Comparison of ENCODE assay signal across 15 cellular contexts in genomic region chr5:132493821-132494220, GRCh38. TPM values are rescaled to one million over a fixed set of nuclear protein-coding genes. Genes with fewer than 3 reads are reported as not detected.
DNase-seq lines count a peak whose midpoint lies in the region; ATAC-seq and TF ChIP-seq lines count a peak whose summit lies in the region.
"Had no signal": no experiment of that assay in that cellular context is flagged by ENCODE, and none has a peak within 500 bp of the region (broad histone marks: within the 10 kb centered on the region; RNA-seq: fewer than 3 reads in every experiment).

No MANE protein-coding gene starts in this region.

- no peaks in the 10 kb centered on the region for H3K9me2 ChIP-seq in Karpas-422 (replicated peaks; ENCODE audit: insufficient read depth, low read length)

- H3K4me1 ChIP-seq in BLaER1 (peaks cover 72% of the 10 kb centered on the region), DND-41 (ENCODE audit: insufficient read depth, low read length) (peaks cover 51% of the 10 kb centered on the region), Karpas-422 (ENCODE audit: low read length) (peaks cover 40% of the 10 kb centered on the region)

- no peaks in the 10 kb centered on the region for H3K9me3 Mint-ChIP-seq in activated naive CD8-positive, alpha-beta T cell treated with anti-CD3 and anti-CD28 coated beads, Interleukin-2, amount 50 U/mL, for 24 hours
- no peaks in the 10 kb centered on the region for H3K9me3 Mint-ChIP-seq in neural crest cell

- no peaks in the 10 kb centered on the region for H3K27me3 ChIP-seq in BLaER1
- no peaks in the 10 kb centered on the region for H3K27me3 ChIP-seq in DND-41 (ENCODE audit: insufficient read depth, low read length, poor library complexity)
- H3K27me3 ChIP-seq in Karpas-422 (ENCODE audit: low read length) = no peaks in the 10 kb centered on the region
- H3K27me3 ChIP-seq: pancreas had no signal

- H3K9ac ChIP-seq in BLaER1 (no peak overlapping the region), DND-41 (ENCODE audit: low read depth, low read length) (no peak overlapping the region), Karpas-422 (ENCODE audit: low read length) (no peak overlapping the region)

- H3K27me3 Mint-ChIP-seq in activated naive CD8-positive, alpha-beta T cell treated with anti-CD3 and anti-CD28 coated beads, Interleukin-2, amount 50 U/mL, for 24 hours = no peaks in the 10 kb centered on the region
- H3K27me3 Mint-ChIP-seq in neural crest cell (ENCODE audit: low read depth) = peaks cover 56% of the 10 kb centered on the region

- no peak for DNase-seq in DND-41
- DNase-seq in activated naive CD8-positive, alpha-beta T cell treated with anti-CD3 and anti-CD28 coated beads, Interleukin-2, amount 50 U/mL, for 24 hours = no peak
- no peak for DNase-seq in neural crest cell (ENCODE audit: low read depth, low spot score)
- no peak for DNase-seq in Karpas-422
- DNase-seq in NCI-H1417 treated with DMSO at 0.1 percent for 48 hours (lab: John Stamatoyannopoulos, UW) = no peak
- no peak for DNase-seq in 8988T
- DNase-seq: hypothalamus, NCI-H1694 treated with DMSO at 0.1 percent for 48 hours, NCI-H774 had no signal

- H3K4me2 ChIP-seq in BLaER1 (peak overlapping the region; percentile 91), DND-41 (ENCODE audit: insufficient read depth, low read length) (no peak overlapping the region), Karpas-422 (ENCODE audit: low read depth, low read length, poor library complexity, severe bottlenecking) (no peak overlapping the region)

- H3K4me3 ChIP-seq in BLaER1 = no peak overlapping the region
- no peak overlapping the region for H3K4me3 ChIP-seq in DND-41 (ENCODE audit: low read depth in 1 of 2, low read length in 2 of 2)
- H3K4me3 ChIP-seq in Karpas-422 (ENCODE audit: low read length) = no peak overlapping the region
- H3K4me3 ChIP-seq: cardiac muscle cell, pancreas had no signal

- H3K9me3 ChIP-seq in BLaER1 (no peaks in the 10 kb centered on the region), DND-41 (ENCODE audit: insufficient read depth, low read length, severe bottlenecking) (no peaks in the 10 kb centered on the region), Karpas-422 (ENCODE audit: low read length) (no peaks in the 10 kb centered on the region)
- H3K9me3 ChIP-seq: pancreas had no signal

- H3K79me2 ChIP-seq in DND-41 (ENCODE audit: insufficient read depth, low read length) (peaks cover 58% of the 10 kb centered on the region), Karpas-422 (ENCODE audit: low read length) (no peaks in the 10 kb centered on the region)

- H3K36me3 Mint-ChIP-seq in activated naive CD8-positive, alpha-beta T cell treated with anti-CD3 and anti-CD28 coated beads, Interleukin-2, amount 50 U/mL, for 24 hours (ENCODE audit: low read depth) = peaks cover 11% of the 10 kb centered on the region
- H3K36me3 Mint-ChIP-seq in neural crest cell (ENCODE audit: low read depth) = no peaks in the 10 kb centered on the region

- H2AFZ ChIP-seq in DND-41 (ENCODE audit: low read depth, low read length) (no peak overlapping the region), Karpas-422 (ENCODE audit: low read length) (no peak overlapping the region)

- H3K27ac ChIP-seq in BLaER1 (peak overlapping the region; percentile 82; the same call in 1 of the 2 replicates), DND-41 (ENCODE audit: low read length) (peak overlapping the region; percentile 88), Karpas-422 (ENCODE audit: low read length) (no peak overlapping the region)
- H3K27ac ChIP-seq: cardiac muscle cell had no signal

- peak overlapping the region; percentile 96 for H3K27ac Mint-ChIP-seq in activated naive CD8-positive, alpha-beta T cell treated with anti-CD3 and anti-CD28 coated beads, Interleukin-2, amount 50 U/mL, for 24 hours
- H3K27ac Mint-ChIP-seq in neural crest cell (ENCODE audit: unreplicated experiment) = no peak overlapping the region

- H3K36me3 ChIP-seq in BLaER1 (peaks cover 9% of the 10 kb centered on the region), DND-41 (ENCODE audit: insufficient read depth, low read length) (peaks cover 13% of the 10 kb centered on the region), Karpas-422 (ENCODE audit: insufficient read depth, low read length) (no peaks in the 10 kb centered on the region)
- H3K36me3 ChIP-seq: cardiac muscle cell, pancreas had no signal

- H3K4me3 Mint-ChIP-seq in activated naive CD8-positive, alpha-beta T cell treated with anti-CD3 and anti-CD28 coated beads, Interleukin-2, amount 50 U/mL, for 24 hours = no peak overlapping the region
- peak overlapping the region; percentile 87 for H3K4me3 Mint-ChIP-seq in neural crest cell

- peaks cover 57% of the 10 kb centered on the region for H3K4me1 Mint-ChIP-seq in activated naive CD8-positive, alpha-beta T cell treated with anti-CD3 and anti-CD28 coated beads, Interleukin-2, amount 50 U/mL, for 24 hours
- H3K4me1 Mint-ChIP-seq in neural crest cell = peaks cover 10% of the 10 kb centered on the region

- TF ChIP-seq CTCF in DND-41 (IDR thresholded peaks at IDR 0.05; ENCODE audit: borderline replicate concordance, extremely low read depth, low read length, poor library complexity, severe bottlenecking) = no peak
- no peak for TF ChIP-seq CTCF in neural crest cell (conservative IDR thresholded peaks at IDR 0.05)

- H4K20me1 ChIP-seq in BLaER1 = peaks cover 17% of the 10 kb centered on the region
- peaks cover 16% of the 10 kb centered on the region for H4K20me1 ChIP-seq in DND-41 (ENCODE audit: insufficient read depth, low read length)
- H4K20me1 ChIP-seq in Karpas-422 (ENCODE audit: insufficient read depth, low read depth, low read length) = no peaks in the 10 kb centered on the region; the same call in 1 of the 2 replicates

- ATAC-seq in DND-41 (ENCODE audit: insufficient read depth, low read depth) = no peak
- no peak for ATAC-seq in activated naive CD8-positive, alpha-beta T cell treated with anti-CD3 and anti-CD28 coated beads, Interleukin-2, amount 50 U/mL, for 24 hours
- no peak for ATAC-seq in GM19467 (IDR thresholded peaks at IDR 0.05; ENCODE audit: unreplicated experiment)
- ATAC-seq: pancreas had no signal

RNA-seq across cellular contexts. Expression of gene IRF1, which starts 3.2 kb away (rescaled TPM):
- 4.5 and 4.7 TPM in 2 replicates for total RNA-seq in neural crest cell
- 4.8 and 7.3 TPM in 2 replicates for total RNA-seq in Karpas-422 (2014; rRNA removed; shearing (Covaris generic); ENCODE audit: low replicate concordance)

RNA-seq across cellular contexts. Expression of gene IL5, which starts 49.5 kb away (rescaled TPM):
- total RNA-seq in neural crest cell = not detected in 2 replicates
- not detected in 2 replicates for total RNA-seq in Karpas-422 (2014; rRNA removed; shearing (Covaris generic); ENCODE audit: low replicate concordance)
- total RNA-seq: cardiac muscle cell, epithelial cell of proximal tubule, lower leg skin, pancreas had no signal
